ENCODE assay signal across 22 cellular contexts in genomic region chr4:179128299-179128698, GRCh38.
"Had no signal": no experiment of that assay in that cellular context is flagged by ENCODE, and none has a peak within 500 bp of the region (broad histone marks: within the 10 kb centered on the region; RNA-seq: fewer than 3 reads in every experiment).

No MANE protein-coding gene starts in this region.

- ATAC-seq: HepG2 had no signal

- H3K36me3 ChIP-seq: MG63, SJSA1 had no signal

- H3K4me1 ChIP-seq: SJSA1 had no signal

- H3K27me3 ChIP-seq: MG63, SJSA1 had no signal

- H3K27ac ChIP-seq: SJSA1, SK-N-MC had no signal

- H3K9me3 ChIP-seq: MG63, SJSA1 had no signal

- H3K4me3 ChIP-seq: MG63, SJSA1, SK-N-MC had no signal

- DNase-seq: IMR-90, Karpas-422, KG1, MG63, NCI-H1092, NCI-H1105 treated with DMSO at 0.1 percent for 48 hours, NCI-H1436, NCI-H187, NCI-H2029 treated with DMSO at 0.1 percent for 48 hours, NCI-H2171 treated with DMSO at 0.1 percent for 48 hours, NCI-H345, NCI-H446 treated with DMSO at 0.1 percent for 48 hours, NCI-H524, NCI-H526 treated with DMSO at 0.1 percent for 48 hours, NCI-H748 treated with DMSO at 0.1 percent for 48 hours, Right ventricle myocardium superior, RPMI8226, SIG-M5, T-helper 2 cell had no signal
